Comparison of ENCODE assay signal across 8 cellular contexts in the genomic region with DNA sequence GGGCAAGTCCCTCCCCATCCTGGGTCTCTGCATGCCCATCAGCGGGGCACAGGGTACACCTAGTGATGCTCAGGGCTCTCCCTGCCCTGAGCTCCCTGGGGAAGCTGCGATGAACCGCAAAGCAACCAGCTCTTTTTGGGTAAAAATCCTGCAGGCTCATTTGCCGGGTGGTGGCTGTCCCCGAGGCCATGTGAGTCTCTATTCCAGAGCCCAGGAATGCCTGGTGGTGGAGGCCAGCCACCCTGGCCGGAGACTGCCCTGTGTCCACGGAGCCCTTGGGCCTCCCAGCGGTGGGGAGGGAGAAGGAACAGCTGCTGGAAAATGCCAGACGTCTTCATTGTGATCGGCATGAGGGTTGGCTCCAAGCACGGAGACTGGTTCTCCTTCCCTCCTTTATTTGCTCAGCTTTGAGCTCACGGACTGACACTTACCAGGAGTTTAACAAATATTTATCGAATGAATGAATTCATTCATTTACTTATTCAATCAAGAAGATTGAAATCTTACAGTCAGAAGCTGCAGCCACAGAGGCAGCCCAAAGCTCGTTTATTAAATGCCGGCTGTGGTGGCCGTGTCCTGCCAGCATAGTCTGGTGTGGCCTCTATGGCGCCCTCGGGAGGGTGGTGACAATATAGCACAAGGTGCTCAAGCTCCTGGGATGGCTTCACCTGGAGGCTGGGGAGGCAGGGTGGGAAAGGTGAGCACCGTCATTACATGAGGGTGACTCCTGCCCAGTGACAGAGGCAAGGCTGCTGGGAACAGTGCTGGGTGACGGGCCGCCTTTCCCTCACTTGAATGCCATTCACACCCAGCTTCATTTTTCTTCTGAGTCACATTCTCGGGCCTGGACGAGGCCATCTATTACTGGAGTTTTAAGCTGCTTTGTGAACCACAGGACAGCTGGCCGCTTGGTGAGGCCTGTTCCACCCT. TPM values are rescaled to one million over a fixed set of nuclear protein-coding genes. Genes with fewer than 3 reads are reported as not detected.
DNase-seq lines count a peak whose midpoint lies in the region; ATAC-seq and TF ChIP-seq lines count a peak whose summit lies in the region.

No MANE protein-coding gene starts in this region.

- H3K4ac ChIP-seq in H9 (ENCODE audit: low read depth, low read length), result no peak overlapping the region

- no peak overlapping the region for H3K23ac ChIP-seq in H9 (ENCODE audit: insufficient read length, low read depth, low read length)

- no peak overlapping the region for H4K8ac ChIP-seq in H9 (replicated peaks; ENCODE audit: insufficient read length, low read depth, low read length)

- no peak overlapping the region for H3K18ac ChIP-seq in H9 (ENCODE audit: insufficient read length, low read depth, low read length)

- no peak overlapping the region for H3K4me3 Mint-ChIP-seq in H9

- no peak overlapping the region for H3K4me3 ChIP-seq in AG10803 (ENCODE audit: low read length)
- no peak overlapping the region for H3K4me3 ChIP-seq in WI38 (ENCODE audit: low read depth, low read length)
- no peak overlapping the region for H3K4me3 ChIP-seq in right cardiac atrium (ENCODE audit: low read length)
- no peak overlapping the region for H3K4me3 ChIP-seq in stomach

- peaks cover 0 to 8% (median 0%) of the 10 kb centered on the region in 3 experiments; a peak in 2 of 7 replicates for H3K36me3 Mint-ChIP-seq in H9 (ENCODE audit: insufficient read depth in 1 of 3, low read depth in 3 of 3)

- H3K9ac ChIP-seq in H9 (ENCODE audit: extremely low read depth, insufficient read length, low read length), result no peak overlapping the region

- H2AFZ ChIP-seq in H9 (ENCODE audit: low read length), result no peak overlapping the region

- H2BK5ac ChIP-seq in H9 (ENCODE audit: insufficient read length, low read length), result no peak overlapping the region

- DNase-seq in AG10803 (ENCODE audit: low read depth) (peak; percentile 61), H9 (peak; percentile 85), right cardiac atrium (peak; percentile 77 to 91 (median 90)), stomach (peak; percentile 81)
- no peak for DNase-seq in stimulated activated naive CD4-positive, alpha-beta T cell (lab: John Stamatoyannopoulos, UW)

- H3K56ac ChIP-seq in H9 (ENCODE audit: insufficient read length, low read depth, low read length), result no peak overlapping the region

- H3K27ac ChIP-seq in H9 (ENCODE audit: insufficient read length, low read depth, low read length), result no peak overlapping the region
- no peak overlapping the region for H3K27ac ChIP-seq in right cardiac atrium (ENCODE audit: low read length)
- H3K27ac ChIP-seq in stomach, result peak overlapping the region in 4 of 5 donors; percentile 35 to 59 (median 44)

- no peak overlapping the region for H4K91ac ChIP-seq in H9 (ENCODE audit: insufficient read length, low read depth, low read length)

- no peak overlapping the region for H2BK12ac ChIP-seq in H9 (ENCODE audit: insufficient read length, low read depth, low read length)

- H3K27ac Mint-ChIP-seq in H9, result no peak overlapping the region; a peak in 2 of 7 replicates

- H3K4me2 ChIP-seq in H9 (ENCODE audit: insufficient read depth, insufficient read length, low read length), result no peak overlapping the region

- no peak overlapping the region for H2BK20ac ChIP-seq in H9 (ENCODE audit: low read depth, low read length, poor library complexity, severe bottlenecking)

- intact Hi-C loops in right cardiac atrium (cut with DNase I) (loop anchor here in 1 of 4 donors (5.0 kb wide), 1 partner anchor 174 kb away; no protein-coding TSS in a partner anchor), stomach (cut with DNase I; ENCODE audit: low total_unique reads) (no loop called here)

- TF ChIP-seq CTCF in AG10803 (conservative IDR thresholded peaks at IDR 0.05; ENCODE audit: low read length), result peak; percentile 65
- peak; percentile 72 for TF ChIP-seq CTCF in H9 (conservative IDR thresholded peaks at IDR 0.05)
- TF ChIP-seq CTCF in WI38 (IDR thresholded peaks at IDR 0.05; ENCODE audit: low read depth, low read length), result peak; percentile 60
- peak in 5 of 7 experiments; percentile 46 to 62 (median 55) for TF ChIP-seq CTCF in stomach (IDR thresholded peaks at IDR 0.05)

- H2BK120ac ChIP-seq in H9 (ENCODE audit: low read depth, low read length, poor library complexity, severe bottlenecking), result no peak overlapping the region

- no peaks in the 10 kb centered on the region for H4K20me1 ChIP-seq in H9 (ENCODE audit: control insufficient read depth, insufficient read depth, insufficient read length)

- no peak overlapping the region for H2BK15ac ChIP-seq in H9 (ENCODE audit: low read depth, low read length)

- H3K4me1 ChIP-seq in H9 (ENCODE audit: insufficient read depth, low read length) (no peaks in the 10 kb centered on the region; the same call in 1 of the 2 replicates), right cardiac atrium (ENCODE audit: control insufficient read depth, insufficient read depth, low read length) (peaks cover 3% of the 10 kb centered on the region), stomach (peaks cover 21 to 29% (median 23%) of the 10 kb centered on the region in 4 donors)

- no peak overlapping the region for H4K5ac ChIP-seq in H9 (ENCODE audit: insufficient read length, low read depth, low read length)

- ATAC-seq in right cardiac atrium, result peak; percentile 87 to 91
- ATAC-seq in HG03025 (IDR thresholded peaks at IDR 0.05; ENCODE audit: low FRiP score, unreplicated experiment), result no peak
- no peak for ATAC-seq in HG03460 (IDR thresholded peaks at IDR 0.05; ENCODE audit: unreplicated experiment)

- H3K23me2 ChIP-seq in H9 (ENCODE audit: insufficient read length, low read depth, low read length, poor library complexity, severe bottlenecking), result no peaks in the 10 kb centered on the region

- TF ChIP-seq EP300 in stomach (IDR thresholded peaks at IDR 0.05), result no peak

- no peaks in the 10 kb centered on the region for H3K79me2 ChIP-seq in H9 (ENCODE audit: insufficient read depth, low read length)

- H3K36me3 ChIP-seq in stomach, result no peaks in the 10 kb centered on the region

- no peaks in the 10 kb centered on the region for H3K27me3 ChIP-seq in H9 (ENCODE audit: insufficient read depth, low read length)
- no peaks in the 10 kb centered on the region for H3K27me3 ChIP-seq in right cardiac atrium (ENCODE audit: control insufficient read depth, insufficient read depth)
- H3K27me3 ChIP-seq in stomach, result peaks cover 0 to 8% (median 0%) of the 10 kb centered on the region in 3 donors

- H3K27me3 Mint-ChIP-seq in H9 (ENCODE audit: low read depth), result no peaks in the 10 kb centered on the region; the same call in none of the 2 replicates

- H3K9me3 ChIP-seq in H9 (ENCODE audit: control insufficient read depth, low read depth, low read length) (no peaks in the 10 kb centered on the region), right cardiac atrium (ENCODE audit: control insufficient read depth, low read length) (no peaks in the 10 kb centered on the region), stomach (no peaks in the 10 kb centered on the region)

- H3K4me1 Mint-ChIP-seq in H9, result peaks cover 22 to 24% of the 10 kb centered on the region in 2 experiments

- no peak for TF ChIP-seq POLR2A in stomach (IDR thresholded peaks at IDR 0.05)

- no peaks in the 10 kb centered on the region for H3K79me1 ChIP-seq in H9 (ENCODE audit: insufficient read depth, low read depth, low read length, poor library complexity, severe bottlenecking)

- no peak overlapping the region for H3T11ph ChIP-seq in H9 (ENCODE audit: low read length)

- H2AK5ac ChIP-seq in H9 (ENCODE audit: insufficient read length, low read length), result no peak overlapping the region

- WGBS in H9 (ENCODE audit: extremely low coverage, insufficient read length, low lambda C conversion rate), result no CpG with 5 or more reads among the region's 24 CpGs
- 43% methylated on average over 24 of the region's 24 CpGs for WGBS in right cardiac atrium
- WGBS in stomach, 5 donors, result 21 to 31% (median 26%) methylated on average over 18 to 24 of the region's 24 CpGs

- H3K14ac ChIP-seq in H9 (ENCODE audit: insufficient read depth, low read length), result no peak overlapping the region; the same call in 1 of the 2 replicates

- peaks cover 3% of the 10 kb centered on the region in 2 experiments; a peak in 3 of 5 replicates for H3K9me3 Mint-ChIP-seq in H9

RNA-seq across cellular contexts. Expression of gene JPH3, which starts 31.1 kb away (rescaled TPM):
- total RNA-seq in H9 (2021) (30.3 and 32.7 TPM in 2 replicates), right cardiac atrium (under 1 TPM; 0.09 to 0.32 (median 0.21) TPM), stomach (1 to 10 TPM in 1 of 5 donors, under 1 TPM in 2, not detected in 2; 0.58 to 1.3 (median 0.73) TPM)
- polyA plus RNA-seq in right cardiac atrium (0.11 TPM), stomach (1 to 10 TPM in 1 of 3 donors, under 1 TPM in 2; 0.31 to 1.3 (median 0.46) TPM)

Comparison
In these comparisons a context has a peak if more than half of its experiments do, and no peak if none do; other contexts are left out.
1. DNase-seq: peak in AG10803 (single experiment), H9 (single experiment), right cardiac atrium (3 of 3) and stomach (single experiment); none in stimulated activated naive CD4-positive, alpha-beta T cell (0 of 6).
2. H3K27ac ChIP-seq: peak in stomach (4 of 5); none in H9 (single experiment) and right cardiac atrium (single experiment).
3. ATAC-seq: peak in right cardiac atrium (2 of 2); none in HG03025 (single experiment) and HG03460 (single experiment).
4. RNA of gene JPH3, which starts 31.1 kb away (total RNA-seq): 30.3 to 32.7 TPM in H9; 0.58 to 1.3 TPM in stomach and 0.09 to 0.32 TPM in right cardiac atrium; every median in the first group is over 10 times any median in the second.
5. Peak in every context shown above with its lines, with median percentiles within 50 percentile points of each other: CTCF ChIP-seq.